In the genomic region with DNA sequence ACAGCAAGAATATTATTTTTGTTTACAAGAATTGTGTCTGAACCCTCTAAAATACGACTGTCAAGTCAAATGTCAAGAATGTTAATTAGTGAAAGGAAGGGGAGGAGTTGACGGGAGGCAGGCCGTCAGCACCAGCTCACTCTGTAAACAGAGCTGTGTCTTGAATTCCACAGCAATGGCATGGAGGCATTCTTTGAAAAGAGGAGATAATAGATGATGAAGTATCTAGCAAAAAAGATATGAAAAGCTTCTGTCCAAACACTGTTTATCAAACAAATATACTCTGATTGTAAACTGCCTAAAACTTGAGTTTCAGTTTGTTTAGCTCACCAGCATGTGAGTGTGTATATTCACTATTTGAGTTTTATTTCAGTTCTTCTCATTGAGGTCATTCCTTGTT, we compare ENCODE assay signal across 1 cellular context.
TF ChIP-seq lines count a peak whose summit lies in the region.

No MANE protein-coding gene starts in this region.

TF ChIP-seq in HCT116, 20 proteins besides CTCF, POLR2A, EP300 and RAD21 (continued from another document):
- TF ChIP-seq, protein P1, sequence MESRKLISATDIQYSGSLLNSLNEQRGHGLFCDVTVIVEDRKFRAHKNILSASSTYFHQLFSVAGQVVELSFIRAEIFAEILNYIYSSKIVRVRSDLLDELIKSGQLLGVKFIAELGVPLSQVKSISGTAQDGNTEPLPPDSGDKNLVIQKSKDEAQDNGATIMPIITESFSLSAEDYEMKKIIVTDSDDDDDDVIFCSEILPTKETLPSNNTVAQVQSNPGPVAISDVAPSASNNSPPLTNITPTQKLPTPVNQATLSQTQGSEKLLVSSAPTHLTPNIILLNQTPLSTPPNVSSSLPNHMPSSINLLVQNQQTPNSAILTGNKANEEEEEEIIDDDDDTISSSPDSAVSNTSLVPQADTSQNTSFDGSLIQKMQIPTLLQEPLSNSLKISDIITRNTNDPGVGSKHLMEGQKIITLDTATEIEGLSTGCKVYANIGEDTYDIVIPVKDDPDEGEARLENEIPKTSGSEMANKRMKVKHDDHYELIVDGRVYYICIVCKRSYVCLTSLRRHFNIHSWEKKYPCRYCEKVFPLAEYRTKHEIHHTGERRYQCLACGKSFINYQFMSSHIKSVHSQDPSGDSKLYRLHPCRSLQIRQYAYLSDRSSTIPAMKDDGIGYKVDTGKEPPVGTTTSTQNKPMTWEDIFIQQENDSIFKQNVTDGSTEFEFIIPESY (IDR thresholded peaks at IDR 0.05; ENCODE audit: extremely low read depth, insufficient replicate concordance, low read length), result no peak
- TF ChIP-seq EGR1 (IDR thresholded peaks at IDR 0.05; ENCODE audit: low read depth) (no peak), SIN3A (IDR thresholded peaks at IDR 0.05; ENCODE audit: low read depth) (no peak)
TF ChIP-seq in HCT116: peak in this region for 0.
